11 cellular contexts compared by ENCODE assay signal in genomic region chr5:96962540-96962991, GRCh38. TPM values are rescaled to one million over a fixed set of nuclear protein-coding genes. Genes with fewer than 3 reads are reported as not detected.
DNase-seq lines count a peak whose midpoint lies in the region; ATAC-seq and TF ChIP-seq lines count a peak whose summit lies in the region.
"Had no signal": no experiment of that assay in that cellular context is flagged by ENCODE, and none has a peak within 500 bp of the region (broad histone marks: within the 10 kb centered on the region; RNA-seq: fewer than 3 reads in every experiment).

No MANE protein-coding gene starts in this region.

- no peak for TF ChIP-seq EP300 in stomach (IDR thresholded peaks at IDR 0.05)

- TF ChIP-seq CTCF in heart right ventricle (IDR thresholded peaks at IDR 0.05) (no peak), stomach (IDR thresholded peaks at IDR 0.05) (no peak), ascending aorta (IDR thresholded peaks at IDR 0.05) (no peak)

- peak overlapping the region; percentile 79 for H3K4me3 Mint-ChIP-seq in activated CD4-positive, alpha-beta T cell treated with anti-CD3 and anti-CD28 coated beads, Interleukin-2, amount 10 ng/mL, durations not matched to agents 24 days and 14 days
- peak overlapping the region; percentile 86 for H3K4me3 Mint-ChIP-seq in T-helper 2 cell treated with Interferon-gamma antibody and Interleukin-4, amounts not matched to agents 5 μg/mL and 100 μg/mL, for 36 hours

- H3K4me1 Mint-ChIP-seq in activated CD4-positive, alpha-beta T cell treated with anti-CD3 and anti-CD28 coated beads, Interleukin-2, amount 10 ng/mL, durations not matched to agents 24 days and 14 days, result peaks cover 60% of the 10 kb centered on the region
- H3K4me1 Mint-ChIP-seq in T-helper 2 cell treated with Interferon-gamma antibody and Interleukin-4, amounts not matched to agents 5 μg/mL and 100 μg/mL, for 36 hours (ENCODE audit: low read depth), result peaks cover 60% of the 10 kb centered on the region

- peak in 3 of 8 donors; percentile 12 to 42 (median 31) for ATAC-seq in heart right ventricle
- no peak for ATAC-seq in GM18517 (IDR thresholded peaks at IDR 0.05; ENCODE audit: unreplicated experiment)

- H3K36me3 Mint-ChIP-seq in activated CD4-positive, alpha-beta T cell treated with anti-CD3 and anti-CD28 coated beads, Interleukin-2, amount 10 ng/mL, durations not matched to agents 24 days and 14 days (ENCODE audit: low read depth), result peaks cover 29% of the 10 kb centered on the region
- peaks cover 51% of the 10 kb centered on the region for H3K36me3 Mint-ChIP-seq in T-helper 2 cell treated with Interferon-gamma antibody and Interleukin-4, amounts not matched to agents 5 μg/mL and 100 μg/mL, for 36 hours (ENCODE audit: low read depth)

- no peak for DNase-seq in activated CD4-positive, alpha-beta T cell treated with anti-CD3 and anti-CD28 coated beads, Interleukin-2, amount 10 ng/mL, durations not matched to agents 24 days and 14 days
- DNase-seq in activated CD4-positive, alpha-beta T cell treated with anti-CD3 and anti-CD28 coated beads for 1 hour, result no peak
- DNase-seq in T-helper 2 cell treated with Interferon-gamma antibody and Interleukin-4, amounts not matched to agents 5 μg/mL and 100 μg/mL, for 36 hours (ENCODE audit: low spot score), result no peak
- DNase-seq in heart right ventricle, result no peak
- DNase-seq in stomach, result no peak
- no peak for DNase-seq in ascending aorta (ENCODE audit: low spot score in 2 of 2)
- DNase-seq in stimulated activated naive CD4-positive, alpha-beta T cell treated with Interleukin-2 at 50 U/mL for 16 hours (lab: John Stamatoyannopoulos, UW), result no peak
- DNase-seq: NCI-H1092 had no signal

- H3K27ac ChIP-seq in heart right ventricle (peak overlapping the region in 8 of 10 donors; percentile 24 to 58 (median 40)), stomach (peak overlapping the region in 3 of 5 donors; percentile 37 to 65 (median 59)), ascending aorta (peak overlapping the region in 1 of 2 donors; percentile 33)
- H3K27ac ChIP-seq: uterus had no signal

- H3K27ac Mint-ChIP-seq in activated CD4-positive, alpha-beta T cell treated with anti-CD3 and anti-CD28 coated beads, Interleukin-2, amount 10 ng/mL, durations not matched to agents 24 days and 14 days, result peak overlapping the region; percentile 92
- peak overlapping the region; percentile 95 for H3K27ac Mint-ChIP-seq in T-helper 2 cell treated with Interferon-gamma antibody and Interleukin-4, amounts not matched to agents 5 μg/mL and 100 μg/mL, for 36 hours

- H3K27me3 Mint-ChIP-seq in activated CD4-positive, alpha-beta T cell treated with anti-CD3 and anti-CD28 coated beads, Interleukin-2, amount 10 ng/mL, durations not matched to agents 24 days and 14 days, result no peaks in the 10 kb centered on the region
- H3K27me3 Mint-ChIP-seq in T-helper 2 cell treated with Interferon-gamma antibody and Interleukin-4, amounts not matched to agents 5 μg/mL and 100 μg/mL, for 36 hours (ENCODE audit: low read depth), result no peaks in the 10 kb centered on the region

- no peak for TF ChIP-seq POLR2A in stomach (IDR thresholded peaks at IDR 0.05)

- H3K36me3 ChIP-seq in heart right ventricle (no peaks in the 10 kb centered on the region), stomach (no peaks in the 10 kb centered on the region), ascending aorta (no peaks in the 10 kb centered on the region)
- H3K36me3 ChIP-seq: uterus had no signal

- H3K9me3 ChIP-seq in heart right ventricle (peaks cover 0 to 7% (median 0%) of the 10 kb centered on the region in 11 donors), stomach (no peaks in the 10 kb centered on the region), ascending aorta (no peaks in the 10 kb centered on the region)
- H3K9me3 ChIP-seq: uterus had no signal

- intact Hi-C loops in activated CD4-positive, alpha-beta T cell treated with anti-CD3 and anti-CD28 coated beads, Interleukin-2, amount 10 ng/mL, durations not matched to agents 24 days and 14 days (cut with micrococcal nuclease), result loop anchor here (5.0 kb wide), 1 partner anchor 40 kb away; no protein-coding TSS in a partner anchor
- intact Hi-C loops in heart right ventricle (cut with DNase I) (no loop called here), stomach (cut with DNase I; ENCODE audit: low total_unique reads) (no loop called here), ascending aorta (cut with DNase I) (no loop called here)

- H3K4me1 ChIP-seq in heart right ventricle (peaks cover 4 to 68% (median 40%) of the 10 kb centered on the region in 9 donors), stomach (peaks cover 11 to 82% (median 45%) of the 10 kb centered on the region in 4 donors), ascending aorta (peaks cover 0 to 17% of the 10 kb centered on the region in 2 donors)
- H3K4me1 ChIP-seq: uterus had no signal

- peaks cover 3% of the 10 kb centered on the region for H3K9me3 Mint-ChIP-seq in activated CD4-positive, alpha-beta T cell treated with anti-CD3 and anti-CD28 coated beads, Interleukin-2, amount 10 ng/mL, durations not matched to agents 24 days and 14 days
- H3K9me3 Mint-ChIP-seq in T-helper 2 cell treated with Interferon-gamma antibody and Interleukin-4, amounts not matched to agents 5 μg/mL and 100 μg/mL, for 36 hours, result no peaks in the 10 kb centered on the region

- 65 to 67% methylated on average over 4 of the region's 4 CpGs for WGBS in heart right ventricle, 2 donors
- WGBS in stomach, 5 donors, result 65 to 84% (median 73%) methylated on average over 4 of the region's 4 CpGs

- H3K27me3 ChIP-seq in heart right ventricle (no peaks in the 10 kb centered on the region), stomach (no peaks in the 10 kb centered on the region), ascending aorta (no peaks in the 10 kb centered on the region)
- H3K27me3 ChIP-seq: uterus had no signal

- no peak overlapping the region for H3K4me3 ChIP-seq in heart right ventricle
- no peak overlapping the region for H3K4me3 ChIP-seq in stomach
- no peak overlapping the region for H3K4me3 ChIP-seq in ascending aorta
- H3K4me3 ChIP-seq: skin epidermis, uterus had no signal

RNA-seq across cellular contexts. Expression of gene LNPEP, which starts 26.7 kb away (rescaled TPM):
- total RNA-seq in activated CD4-positive, alpha-beta T cell treated with anti-CD3 and anti-CD28 coated beads, Interleukin-2, amount 10 ng/mL, durations not matched to agents 24 days and 14 days, result 38.2 and 39.4 TPM in 2 replicates
- total RNA-seq in heart right ventricle, result 10 to 100 TPM; 46.7 to 87.4 (median 70.0) TPM
- 1 to 10 TPM; 5.4 to 7.8 TPM for polyA plus RNA-seq in heart right ventricle
- 100 to 1,000 TPM in 1 of 5 donors, 10 to 100 TPM in 3, 1 to 10 TPM in 1; 8.1 to 160 (median 71.9) TPM for total RNA-seq in stomach
- 1 to 10 TPM; 2.0 to 5.1 (median 2.4) TPM for polyA plus RNA-seq in stomach
- total RNA-seq in ascending aorta, result 35.3 TPM
